26 cellular contexts compared by ENCODE assay signal in genomic region chr7:46628389-46628788, GRCh38.
"Had no signal": no experiment of that assay in that cellular context is flagged by ENCODE, and none has a peak within 500 bp of the region (broad histone marks: within the 10 kb centered on the region; RNA-seq: fewer than 3 reads in every experiment).

No MANE protein-coding gene starts in this region.

- H3K27me3 ChIP-seq: body of pancreas, esophagus squamous epithelium, gastroesophageal sphincter, heart right ventricle had no signal

- H3K27ac ChIP-seq: body of pancreas, esophagus squamous epithelium, gastroesophageal sphincter, heart right ventricle, WERI-Rb-1 had no signal

- H3K4me1 ChIP-seq: body of pancreas, esophagus squamous epithelium, gastroesophageal sphincter, heart right ventricle had no signal

- H3K9me3 ChIP-seq: body of pancreas, esophagus squamous epithelium, gastroesophageal sphincter, heart right ventricle had no signal

- H3K4me3 ChIP-seq: body of pancreas, esophagus squamous epithelium, gastroesophageal sphincter, heart right ventricle had no signal

- H3K36me3 ChIP-seq: esophagus squamous epithelium, gastroesophageal sphincter, heart right ventricle, WERI-Rb-1 had no signal

- DNase-seq: activated B cell treated with CpG ODN at 0.5 μM for 24 hours; activated CD4-positive, alpha-beta T cell treated with anti-CD3 and anti-CD28 coated beads for 48 hours; activated CD4-positive, alpha-beta T cell treated with anti-CD3 and anti-CD28 coated beads, Interleukin-2, amount 50 U/mL, for 1 hour; activated CD4-positive, alpha-beta T cell treated with anti-CD3 and anti-CD28 coated beads, Interleukin-2, amount 50 U/mL, for 48 hours; activated CD8-positive, alpha-beta memory T cell treated with anti-CD3 and anti-CD28 coated beads for 24 hours; activated CD8-positive, alpha-beta T cell treated with anti-CD3 and anti-CD28 coated beads for 36 hours; activated effector memory CD4-positive, alpha-beta T cell treated with Interleukin-2 at 50 U/mL for 16 hours; activated gamma-delta T cell treated with Interleukin-2 at 50 U/mL for 16 hours; activated naive CD4-positive, alpha-beta T cell treated with anti-CD3 and anti-CD28 coated beads, Interleukin-2, amount 50 U/mL, for 16 hours; activated naive CD4-positive, alpha-beta T cell treated with Interleukin-2 at 50 U/mL for 16 hours; activated T-cell treated with anti-CD3 and anti-CD28 coated beads, Interleukin-2, amount 50 U/mL, for 4 hours; amniotic stem cell; anterior cingulate cortex; body of pancreas; caudate nucleus; cortex of kidney; dermis blood vessel endothelial cell; effector CD4-positive, alpha-beta T cell; effector memory CD8-positive, alpha-beta T cell; erythroblast; esophagus squamous epithelium; foreskin melanocyte; heart right ventricle; T1000; WERI-Rb-1 had no signal
